ENCODE assay signal across 3 cellular contexts in the genomic region with DNA sequence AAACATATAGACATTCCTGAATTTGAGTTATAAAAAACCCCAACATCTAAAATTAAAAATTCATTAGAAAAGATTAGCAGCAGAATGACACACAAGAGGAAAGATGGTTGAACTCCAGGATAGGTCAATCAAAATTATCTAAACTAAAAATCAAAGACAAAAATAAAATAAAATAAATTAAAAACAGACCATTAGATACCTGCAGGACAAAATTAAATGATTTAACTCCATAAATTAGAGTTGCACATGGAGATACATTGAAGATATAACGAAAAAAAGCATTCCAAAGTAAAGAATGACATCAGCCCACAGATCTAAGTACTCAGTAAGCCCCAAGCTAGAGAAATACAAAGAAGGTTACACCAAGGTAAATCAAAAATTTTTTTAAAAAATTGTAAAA.
"Had no signal": no experiment of that assay in that cellular context is flagged by ENCODE, and none has a peak within 500 bp of the region (broad histone marks: within the 10 kb centered on the region; RNA-seq: fewer than 3 reads in every experiment).

No MANE protein-coding gene starts in this region.

- ATAC-seq: GM12878 had no signal

- H3K4me3 ChIP-seq: GM12878 had no signal

- DNase-seq: GDM1, GF-D8 had no signal
